In genomic region chr9:72041775-72042194, GRCh38 we compare ENCODE assay signal across 8 cellular contexts. TPM values are rescaled to one million over a fixed set of nuclear protein-coding genes. Genes with fewer than 3 reads are reported as not detected.
DNase-seq lines count a peak whose midpoint lies in the region; ATAC-seq and TF ChIP-seq lines count a peak whose summit lies in the region.

No MANE protein-coding gene starts in this region.

- BruUV-seq in IMR-90 (replicated peaks; lab: Mats Ljungman, UMichigan) = no TSS peak

- no peak overlapping the region for H3K4ac ChIP-seq in IMR-90 (ENCODE audit: low read depth, low read length)

- no peak overlapping the region for H3K23ac ChIP-seq in IMR-90 (ENCODE audit: low read depth, low read length)

- H3K27me3 ChIP-seq in IMR-90 (ENCODE audit: control insufficient read depth, insufficient read depth, low read length) = peaks cover 2% of the 10 kb centered on the region
- H3K27me3 ChIP-seq in breast epithelium = no peaks in the 10 kb centered on the region
- H3K27me3 ChIP-seq in lower lobe of right lung (ENCODE audit: low read depth) = no peaks in the 10 kb centered on the region
- no peaks in the 10 kb centered on the region for H3K27me3 ChIP-seq in stomach
- H3K27me3 ChIP-seq in esophagus muscularis mucosa = no peaks in the 10 kb centered on the region

- H3K9me3 ChIP-seq in IMR-90 (ENCODE audit: control insufficient read depth, insufficient read depth, low read length) = no peaks in the 10 kb centered on the region
- no peaks in the 10 kb centered on the region for H3K9me3 ChIP-seq in breast epithelium
- no peaks in the 10 kb centered on the region for H3K9me3 ChIP-seq in lower lobe of right lung
- no peaks in the 10 kb centered on the region for H3K9me3 ChIP-seq in stomach
- no peaks in the 10 kb centered on the region for H3K9me3 ChIP-seq in esophagus muscularis mucosa

- H4K8ac ChIP-seq in IMR-90 (ENCODE audit: low read depth in 2 of 2, low read length in 2 of 2) = no peak overlapping the region

- H2BK20ac ChIP-seq in IMR-90 (ENCODE audit: low read depth, low read length) = no peak overlapping the region

- intact Hi-C loops in IMR-90 (cut with micrococcal nuclease) (no loop called here), breast epithelium (cut with DNase I; ENCODE audit: low total_unique reads) (no loop called here), lower lobe of right lung (cut with DNase I) (no loop called here), stomach (cut with DNase I; ENCODE audit: low total_unique reads) (loop anchor here (5.0 kb wide), 1 partner anchor 221 kb away; no protein-coding TSS in a partner anchor), esophagus muscularis mucosa (cut with DNase I) (no loop called here)

- H4K20me1 ChIP-seq in IMR-90 (ENCODE audit: insufficient read depth, low read length) = no peaks in the 10 kb centered on the region

- in situ Hi-C loops in IMR-90 (cut with MboI; ENCODE audit: low sequenced_read_pairs) = loop anchor here (10.0 to 25.0 kb wide), 2 partner anchors 571 to 783 kb away; no protein-coding TSS in a partner anchor

- no peak overlapping the region for H3K4me3 ChIP-seq in IMR-90 (ENCODE audit: insufficient read depth, low read depth, low read length)
- no peak overlapping the region for H3K4me3 ChIP-seq in breast epithelium
- H3K4me3 ChIP-seq in lower lobe of right lung = no peak overlapping the region
- H3K4me3 ChIP-seq in stomach = no peak overlapping the region
- no peak overlapping the region for H3K4me3 ChIP-seq in esophagus muscularis mucosa

- no peaks in the 10 kb centered on the region for H3K36me3 ChIP-seq in IMR-90 (ENCODE audit: control insufficient read depth, insufficient read depth, low read length)
- H3K36me3 ChIP-seq in breast epithelium = no peaks in the 10 kb centered on the region
- no peaks in the 10 kb centered on the region for H3K36me3 ChIP-seq in lower lobe of right lung
- no peaks in the 10 kb centered on the region for H3K36me3 ChIP-seq in stomach
- H3K36me3 ChIP-seq in esophagus muscularis mucosa = no peaks in the 10 kb centered on the region

- no peak overlapping the region for H3K4me2 ChIP-seq in IMR-90 (ENCODE audit: low read depth, low read length)

- no peak overlapping the region for H2AK9ac ChIP-seq in IMR-90 (replicated peaks; ENCODE audit: low read depth, low read length, poor library complexity)

- no peak overlapping the region for H2AK5ac ChIP-seq in IMR-90 (ENCODE audit: low read depth, low read length)

- H3K4me1 ChIP-seq in IMR-90 (ENCODE audit: control insufficient read depth, insufficient read depth, low read length) (no peaks in the 10 kb centered on the region), breast epithelium (no peaks in the 10 kb centered on the region), lower lobe of right lung (peaks cover 10% of the 10 kb centered on the region), stomach (peaks cover 0 to 29% (median 7%) of the 10 kb centered on the region in 4 donors), esophagus muscularis mucosa (peaks cover 0 to 10% (median 3%) of the 10 kb centered on the region in 4 donors)

- CTCF ChIA-PET in IMR-90 (lab: Yijun Ruan, JAX) = no interaction called here

- dilution Hi-C loops in IMR-90 (cut with HindIII; ENCODE audit: low sequenced_read_pairs, unreplicated experiment) = no loop called here

- no peaks in the 10 kb centered on the region for H3K9me1 ChIP-seq in IMR-90 (ENCODE audit: insufficient read depth, low read length)

- H2BK5ac ChIP-seq in IMR-90 (ENCODE audit: low read depth, low read length, poor library complexity, severe bottlenecking) = no peak overlapping the region

- whole genome bisulfite sequencing in IMR-90 (ENCODE audit: extremely low coverage in 2 of 2, insufficient read length in 1 of 2), 2 experiments = 0% methylated on average over 4 of the region's 7 CpGs; no CpG with 5 or more reads in 1 of the 2 experiments
- 15 to 25% (median 20%) methylated on average over 7 of the region's 7 CpGs for WGBS in stomach, 5 donors
- 13% methylated on average over 7 of the region's 7 CpGs for WGBS in esophagus muscularis mucosa

- no peak overlapping the region for H3K56ac ChIP-seq in IMR-90 (ENCODE audit: extremely low read depth, insufficient read depth, low read length)

- no peak for TF ChIP-seq EP300 in stomach (IDR thresholded peaks at IDR 0.05)
- TF ChIP-seq EP300 in esophagus muscularis mucosa (IDR thresholded peaks at IDR 0.05) = no peak

- H2BK120ac ChIP-seq in IMR-90 (ENCODE audit: low read depth, low read length) = no peak overlapping the region

- H3K9ac ChIP-seq in IMR-90 (ENCODE audit: low read depth, low read length) = no peak overlapping the region

- peak; percentile 42 for ATAC-seq in IMR-90 (ENCODE audit: low read depth)
- peak; percentile 56 to 69 for ATAC-seq in lower lobe of right lung
- ATAC-seq in HG03442 (IDR thresholded peaks at IDR 0.05; ENCODE audit: unreplicated experiment) = no peak

- TF ChIP-seq RAD21 in IMR-90 (IDR thresholded peaks at IDR 0.05; ENCODE audit: low read length) = no peak

- H2AFZ ChIP-seq in IMR-90 (replicated peaks; ENCODE audit: low read length, poor library complexity) = no peak overlapping the region

- DNase-seq in COLO829 (ENCODE audit: low spot score) (peak; percentile 57), IMR-90 (peak; percentile 76), breast epithelium (ENCODE audit: low spot score in 2 of 2) (peak in 1 of 2 donors; percentile 56), lower lobe of right lung (peak; percentile 73), stomach (no peak), NCI-H2227 treated with DMSO at 0.1 percent for 48 hours (lab: John Stamatoyannopoulos, UW) (no peak), esophagus muscularis mucosa (ENCODE audit: extremely low spot score) (no peak)

- H3K18ac ChIP-seq in IMR-90 (ENCODE audit: low read depth, low read length) = no peak overlapping the region

- no peak overlapping the region for H3K27ac ChIP-seq in IMR-90 (ENCODE audit: insufficient read depth, low read length)
- H3K27ac ChIP-seq in breast epithelium = peak overlapping the region; percentile 48 to 76
- H3K27ac ChIP-seq in lower lobe of right lung = no peak overlapping the region
- H3K27ac ChIP-seq in stomach = no peak overlapping the region
- H3K27ac ChIP-seq in esophagus muscularis mucosa (replicated peaks in 1 of 4) = no peak overlapping the region

- no peak overlapping the region for H4K91ac ChIP-seq in IMR-90 (ENCODE audit: insufficient read depth, low read depth, low read length)

- POLR2A ChIA-PET in IMR-90 (lab: Charles Lee; ENCODE audit: unreplicated experiment) = no interaction called here

- H3K79me1 ChIP-seq in IMR-90 (ENCODE audit: low read depth in 1 of 2, low read length in 2 of 2) = no peaks in the 10 kb centered on the region

- TF ChIP-seq POLR2A in IMR-90 (IDR thresholded peaks at IDR 0.05; ENCODE audit: low read depth, low read length) (no peak), breast epithelium (IDR thresholded peaks at IDR 0.05) (no peak), stomach (IDR thresholded peaks at IDR 0.05) (no peak), esophagus muscularis mucosa (IDR thresholded peaks at IDR 0.05; ENCODE audit: low read depth) (no peak)

- H3K14ac ChIP-seq in IMR-90 (replicated peaks; ENCODE audit: low read depth, low read length) = no peak overlapping the region

- TF ChIP-seq CTCF in IMR-90 (conservative IDR thresholded peaks at IDR 0.05; ENCODE audit: low read depth, low read length) (no peak), breast epithelium (IDR thresholded peaks at IDR 0.05) (no peak), lower lobe of right lung (IDR thresholded peaks at IDR 0.05) (no peak), stomach (IDR thresholded peaks at IDR 0.05) (no peak), esophagus muscularis mucosa (IDR thresholded peaks at IDR 0.05) (no peak)

- no peak overlapping the region for H4K5ac ChIP-seq in IMR-90 (ENCODE audit: low read depth, low read length)

- no peak overlapping the region for H2BK15ac ChIP-seq in IMR-90 (ENCODE audit: low read depth, low read length)

TF ChIP-seq in IMR-90, 13 proteins besides CTCF, POLR2A, EP300 and RAD21:
- TF ChIP-seq BHLHE40 (IDR thresholded peaks at IDR 0.05; ENCODE audit: low read depth, low read length) (peak; percentile 90), CEBPB (IDR thresholded peaks at IDR 0.05; ENCODE audit: low read depth, low read length) (peak; percentile 54), CHD1 (IDR thresholded peaks at IDR 0.05; ENCODE audit: low read depth, low read length) (no peak)

RNA-seq across cellular contexts. Expression of gene C9orf57, which starts 18.6 kb away (rescaled TPM):
- total RNA-seq in IMR-90 (2012; rRNA removed) (not detected in 2 replicates), breast epithelium (not detected), lower lobe of right lung (not detected), stomach (not detected), esophagus muscularis mucosa (not detected)
- polyA plus RNA-seq in IMR-90 (2012; rRNA removed) (not detected in 2 replicates), stomach (not detected)
- polyA plus RNA-seq in IMR-90 (2012; cell fraction: cytosol; rRNA removed) = not detected in 2 replicates
- polyA plus RNA-seq in IMR-90 (2012; cell fraction: nucleus; rRNA removed; ENCODE audit: low replicate concordance) = not detected in 2 replicates

Comparison
In these comparisons a context has a peak if more than half of its experiments do, and no peak if none do; other contexts are left out.
1. DNase-seq: peak in COLO829 (single experiment), IMR-90 (single experiment) and lower lobe of right lung (single experiment); none in stomach (single experiment), NCI-H2227 treated with DMSO at 0.1 percent for 48 hours (single experiment) and esophagus muscularis mucosa (single experiment).
2. H3K27ac ChIP-seq: peak in breast epithelium (2 of 2); none in IMR-90 (single experiment), lower lobe of right lung (single experiment), stomach (0 of 5) and esophagus muscularis mucosa (0 of 4).